In the genomic region with DNA sequence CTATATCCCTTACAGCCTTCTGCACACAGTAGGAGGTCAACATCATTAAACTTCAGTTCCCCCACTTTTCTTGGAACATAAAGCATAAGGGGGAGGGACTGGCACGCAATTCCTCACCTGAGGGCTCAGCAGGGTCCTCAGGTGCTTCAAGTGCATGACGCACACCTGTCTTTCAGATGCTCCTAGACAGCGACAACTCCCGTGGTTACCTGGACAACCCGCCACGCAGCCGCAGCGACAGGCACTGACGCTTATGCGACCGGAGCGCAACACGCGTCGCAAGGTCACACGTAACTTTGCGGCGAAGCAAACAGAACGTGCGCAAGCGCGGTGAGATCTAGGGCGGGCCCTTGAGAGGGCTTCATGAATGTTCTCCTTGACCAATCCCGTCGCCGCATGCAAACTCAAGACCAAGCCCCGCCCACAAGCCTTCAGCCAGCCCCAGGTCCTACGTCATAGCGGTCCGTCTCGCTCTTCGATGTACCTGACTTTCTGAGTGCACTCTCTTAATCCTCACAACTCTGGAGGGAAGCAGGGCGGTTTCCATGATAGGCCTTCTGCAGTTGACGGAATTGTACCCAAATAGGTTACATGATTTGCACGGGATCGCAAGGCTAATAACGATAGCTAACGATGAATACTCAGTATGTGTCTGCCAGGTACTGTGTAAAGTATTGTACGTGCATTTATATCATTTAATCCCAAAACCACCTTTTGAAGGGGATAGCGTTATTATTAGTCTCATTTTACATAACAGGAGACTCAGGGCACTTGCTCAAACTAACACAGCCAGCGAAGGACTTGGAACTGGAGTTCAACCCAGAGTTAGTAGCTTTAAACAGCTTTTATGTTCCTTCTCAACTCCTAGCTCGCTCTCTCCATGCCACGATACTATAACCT, we compare ENCODE assay signal across 1 cellular context.
TF ChIP-seq lines count a peak whose summit lies in the region.

A gene with protein sequence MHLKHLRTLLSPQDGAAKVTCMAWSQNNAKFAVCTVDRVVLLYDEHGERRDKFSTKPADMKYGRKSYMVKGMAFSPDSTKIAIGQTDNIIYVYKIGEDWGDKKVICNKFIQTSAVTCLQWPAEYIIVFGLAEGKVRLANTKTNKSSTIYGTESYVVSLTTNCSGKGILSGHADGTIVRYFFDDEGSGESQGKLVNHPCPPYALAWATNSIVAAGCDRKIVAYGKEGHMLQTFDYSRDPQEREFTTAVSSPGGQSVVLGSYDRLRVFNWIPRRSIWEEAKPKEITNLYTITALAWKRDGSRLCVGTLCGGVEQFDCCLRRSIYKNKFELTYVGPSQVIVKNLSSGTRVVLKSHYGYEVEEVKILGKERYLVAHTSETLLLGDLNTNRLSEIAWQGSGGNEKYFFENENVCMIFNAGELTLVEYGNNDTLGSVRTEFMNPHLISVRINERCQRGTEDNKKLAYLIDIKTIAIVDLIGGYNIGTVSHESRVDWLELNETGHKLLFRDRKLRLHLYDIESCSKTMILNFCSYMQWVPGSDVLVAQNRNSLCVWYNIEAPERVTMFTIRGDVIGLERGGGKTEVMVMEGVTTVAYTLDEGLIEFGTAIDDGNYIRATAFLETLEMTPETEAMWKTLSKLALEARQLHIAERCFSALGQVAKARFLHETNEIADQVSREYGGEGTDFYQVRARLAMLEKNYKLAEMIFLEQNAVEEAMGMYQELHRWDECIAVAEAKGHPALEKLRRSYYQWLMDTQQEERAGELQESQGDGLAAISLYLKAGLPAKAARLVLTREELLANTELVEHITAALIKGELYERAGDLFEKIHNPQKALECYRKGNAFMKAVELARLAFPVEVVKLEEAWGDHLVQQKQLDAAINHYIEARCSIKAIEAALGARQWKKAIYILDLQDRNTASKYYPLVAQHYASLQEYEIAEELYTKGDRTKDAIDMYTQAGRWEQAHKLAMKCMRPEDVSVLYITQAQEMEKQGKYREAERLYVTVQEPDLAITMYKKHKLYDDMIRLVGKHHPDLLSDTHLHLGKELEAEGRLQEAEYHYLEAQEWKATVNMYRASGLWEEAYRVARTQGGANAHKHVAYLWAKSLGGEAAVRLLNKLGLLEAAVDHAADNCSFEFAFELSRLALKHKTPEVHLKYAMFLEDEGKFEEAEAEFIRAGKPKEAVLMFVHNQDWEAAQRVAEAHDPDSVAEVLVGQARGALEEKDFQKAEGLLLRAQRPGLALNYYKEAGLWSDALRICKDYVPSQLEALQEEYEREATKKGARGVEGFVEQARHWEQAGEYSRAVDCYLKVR (N-terminal part only) (minus strand): TSS at position 246 of the 900 bp plus-strand sequence. CDS start 90 bp downstream, at position 156.

TF ChIP-seq in HepG2, 621 proteins besides CTCF, POLR2A, EP300 and RAD21 (continued from another document and continues in another):
- TF ChIP-seq ZNF609 (CRISPR knock-in tag; IDR thresholded peaks at IDR 0.05; ENCODE audit: borderline replicate concordance) (no peak), HBP1 (CRISPR knock-in tag; IDR thresholded peaks at IDR 0.05; ENCODE audit: low read depth) (peak; percentile 94; the same call in 1 of the 2 replicates), CBFB (CRISPR knock-in tag; IDR thresholded peaks at IDR 0.05) (peak; percentile 86), ZNF552 (CRISPR knock-in tag; IDR thresholded peaks at IDR 0.05; ENCODE audit: borderline replicate concordance) (0 out of 2 replicates have a peak, but pooled peaks have one; percentile 19), YEATS4 (CRISPR knock-in tag; IDR thresholded peaks at IDR 0.05; ENCODE audit: borderline replicate concordance) (peak; percentile 16; the same call in 1 of the 2 replicates), ZIK1 (CRISPR knock-in tag; IDR thresholded peaks at IDR 0.05; ENCODE audit: borderline replicate concordance, low read depth) (0 out of 2 replicates have a peak, but pooled peaks have one; percentile 63), ZBTB8A (CRISPR knock-in tag; IDR thresholded peaks at IDR 0.05; ENCODE audit: borderline replicate concordance, low read depth) (no peak), ZNF484 (CRISPR knock-in tag; IDR thresholded peaks at IDR 0.05; ENCODE audit: borderline replicate concordance, low read depth) (no peak), ATF7 (IDR thresholded peaks at IDR 0.05) (no peak), ATF7 (CRISPR knock-in tag; IDR thresholded peaks at IDR 0.05) (no peak), ZFP37 (CRISPR knock-in tag; IDR thresholded peaks at IDR 0.05; ENCODE audit: borderline replicate concordance) (no peak), CHCHD3 (CRISPR knock-in tag; IDR thresholded peaks at IDR 0.05) (no peak; the same call in 1 of the 2 replicates), KLF13 (CRISPR knock-in tag; IDR thresholded peaks at IDR 0.05) (no peak), PAWR (CRISPR knock-in tag; IDR thresholded peaks at IDR 0.05; ENCODE audit: borderline replicate concordance) (no peak), MED1 (CRISPR knock-in tag; IDR thresholded peaks at IDR 0.05) (no peak), TCF7 (IDR thresholded peaks at IDR 0.05; ENCODE audit: low read depth) (no peak), XBP1 (CRISPR knock-in tag; IDR thresholded peaks at IDR 0.05) (no peak), CBX5 (CRISPR knock-in tag; IDR thresholded peaks at IDR 0.05; ENCODE audit: borderline replicate concordance) (no peak; the same call in 1 of the 2 replicates), PHF20 (CRISPR knock-in tag; IDR thresholded peaks at IDR 0.05) (peak; percentile 82), ZNF75D (CRISPR knock-in tag; IDR thresholded peaks at IDR 0.05; ENCODE audit: borderline replicate concordance) (no peak), KMT2A (CRISPR knock-in tag; IDR thresholded peaks at IDR 0.05) (peak; percentile 74; the same call in 1 of the 2 replicates), ZNF296 (CRISPR knock-in tag; conservative IDR thresholded peaks at IDR 0.05) (no peak), ZNF225 (CRISPR knock-in tag; IDR thresholded peaks at IDR 0.05) (peak; percentile 93), ZNF557 (CRISPR knock-in tag; IDR thresholded peaks at IDR 0.05) (no peak), SMARCC2 (IDR thresholded peaks at IDR 0.05) (no peak), WIZ (CRISPR knock-in tag; IDR thresholded peaks at IDR 0.05) (no peak), HMG20B (CRISPR knock-in tag; conservative IDR thresholded peaks at IDR 0.05) (no peak), TOE1 (CRISPR knock-in tag; IDR thresholded peaks at IDR 0.05) (no peak), ZNF546 (CRISPR knock-in tag; conservative IDR thresholded peaks at IDR 0.05) (0 out of 2 replicates have a peak, but pooled peaks have one; percentile 65), ZNF558 (CRISPR knock-in tag; IDR thresholded peaks at IDR 0.05; ENCODE audit: borderline replicate concordance) (no peak; the same call in 1 of the 2 replicates), HNRNPL (IDR thresholded peaks at IDR 0.05; ENCODE audit: low read depth, low read length) (no peak)
- TF ChIP-seq, protein P1, sequence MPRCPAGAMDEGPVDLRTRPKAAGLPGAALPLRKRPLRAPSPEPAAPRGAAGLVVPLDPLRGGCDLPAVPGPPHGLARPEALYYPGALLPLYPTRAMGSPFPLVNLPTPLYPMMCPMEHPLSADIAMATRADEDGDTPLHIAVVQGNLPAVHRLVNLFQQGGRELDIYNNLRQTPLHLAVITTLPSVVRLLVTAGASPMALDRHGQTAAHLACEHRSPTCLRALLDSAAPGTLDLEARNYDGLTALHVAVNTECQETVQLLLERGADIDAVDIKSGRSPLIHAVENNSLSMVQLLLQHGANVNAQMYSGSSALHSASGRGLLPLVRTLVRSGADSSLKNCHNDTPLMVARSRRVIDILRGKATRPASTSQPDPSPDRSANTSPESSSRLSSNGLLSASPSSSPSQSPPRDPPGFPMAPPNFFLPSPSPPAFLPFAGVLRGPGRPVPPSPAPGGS (CRISPR knock-in tag; IDR thresholded peaks at IDR 0.05), result 0 out of 2 replicates have a peak, but pooled peaks have one; percentile 73
- TF ChIP-seq, protein P2, sequence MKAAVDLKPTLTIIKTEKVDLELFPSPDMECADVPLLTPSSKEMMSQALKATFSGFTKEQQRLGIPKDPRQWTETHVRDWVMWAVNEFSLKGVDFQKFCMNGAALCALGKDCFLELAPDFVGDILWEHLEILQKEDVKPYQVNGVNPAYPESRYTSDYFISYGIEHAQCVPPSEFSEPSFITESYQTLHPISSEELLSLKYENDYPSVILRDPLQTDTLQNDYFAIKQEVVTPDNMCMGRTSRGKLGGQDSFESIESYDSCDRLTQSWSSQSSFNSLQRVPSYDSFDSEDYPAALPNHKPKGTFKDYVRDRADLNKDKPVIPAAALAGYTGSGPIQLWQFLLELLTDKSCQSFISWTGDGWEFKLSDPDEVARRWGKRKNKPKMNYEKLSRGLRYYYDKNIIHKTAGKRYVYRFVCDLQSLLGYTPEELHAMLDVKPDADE (CRISPR knock-in tag; IDR thresholded peaks at IDR 0.05), result no peak
- TF ChIP-seq, protein P3, sequence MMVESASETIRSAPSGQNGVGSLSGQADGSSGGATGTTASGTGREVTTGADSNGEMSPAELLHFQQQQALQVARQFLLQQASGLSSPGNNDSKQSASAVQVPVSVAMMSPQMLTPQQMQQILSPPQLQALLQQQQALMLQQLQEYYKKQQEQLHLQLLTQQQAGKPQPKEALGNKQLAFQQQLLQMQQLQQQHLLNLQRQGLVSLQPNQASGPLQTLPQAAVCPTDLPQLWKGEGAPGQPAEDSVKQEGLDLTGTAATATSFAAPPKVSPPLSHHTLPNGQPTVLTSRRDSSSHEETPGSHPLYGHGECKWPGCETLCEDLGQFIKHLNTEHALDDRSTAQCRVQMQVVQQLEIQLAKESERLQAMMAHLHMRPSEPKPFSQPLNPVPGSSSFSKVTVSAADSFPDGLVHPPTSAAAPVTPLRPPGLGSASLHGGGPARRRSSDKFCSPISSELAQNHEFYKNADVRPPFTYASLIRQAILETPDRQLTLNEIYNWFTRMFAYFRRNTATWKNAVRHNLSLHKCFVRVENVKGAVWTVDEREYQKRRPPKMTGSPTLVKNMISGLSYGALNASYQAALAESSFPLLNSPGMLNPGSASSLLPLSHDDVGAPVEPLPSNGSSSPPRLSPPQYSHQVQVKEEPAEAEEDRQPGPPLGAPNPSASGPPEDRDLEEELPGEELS (CRISPR knock-in tag; IDR thresholded peaks at IDR 0.05), result peak; percentile 18; the same call in 1 of the 2 replicates
- TF ChIP-seq, protein P4, sequence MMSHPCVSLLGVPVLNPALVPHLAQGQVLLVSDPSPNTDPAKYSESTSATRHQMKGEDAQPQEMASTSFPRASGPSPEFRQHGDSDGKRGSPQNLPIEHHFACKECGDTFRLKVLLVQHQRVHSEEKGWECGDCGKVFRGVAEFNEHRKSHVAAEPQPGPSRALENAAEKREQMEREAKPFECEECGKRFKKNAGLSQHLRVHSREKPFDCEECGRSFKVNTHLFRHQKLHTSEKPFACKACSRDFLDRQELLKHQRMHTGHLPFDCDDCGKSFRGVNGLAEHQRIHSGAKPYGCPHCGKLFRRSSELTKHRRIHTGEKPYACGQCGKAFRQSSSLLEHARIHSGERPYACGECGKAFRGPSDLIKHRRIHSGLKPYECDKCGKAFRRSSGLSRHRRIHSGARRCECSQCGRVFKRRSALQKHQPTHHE (CRISPR knock-in tag; IDR thresholded peaks at IDR 0.05; ENCODE audit: borderline replicate concordance), result no peak
- TF ChIP-seq, protein P5, sequence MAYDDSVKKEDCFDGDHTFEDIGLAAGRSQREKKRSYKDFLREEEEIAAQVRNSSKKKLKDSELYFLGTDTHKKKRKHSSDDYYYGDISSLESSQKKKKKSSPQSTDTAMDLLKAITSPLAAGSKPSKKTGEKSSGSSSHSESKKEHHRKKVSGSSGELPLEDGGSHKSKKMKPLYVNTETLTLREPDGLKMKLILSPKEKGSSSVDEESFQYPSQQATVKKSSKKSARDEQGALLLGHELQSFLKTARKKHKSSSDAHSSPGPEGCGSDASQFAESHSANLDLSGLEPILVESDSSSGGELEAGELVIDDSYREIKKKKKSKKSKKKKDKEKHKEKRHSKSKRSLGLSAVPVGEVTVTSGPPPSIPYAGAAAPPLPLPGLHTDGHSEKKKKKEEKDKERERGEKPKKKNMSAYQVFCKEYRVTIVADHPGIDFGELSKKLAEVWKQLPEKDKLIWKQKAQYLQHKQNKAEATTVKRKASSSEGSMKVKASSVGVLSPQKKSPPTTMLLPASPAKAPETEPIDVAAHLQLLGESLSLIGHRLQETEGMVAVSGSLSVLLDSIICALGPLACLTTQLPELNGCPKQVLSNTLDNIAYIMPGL (CRISPR knock-in tag; IDR thresholded peaks at IDR 0.05; ENCODE audit: borderline replicate concordance in 1 of 2, low read depth in 1 of 2), result peak; percentile 76 to 79; a peak in 1 of 4 replicates
